In the genomic region with DNA sequence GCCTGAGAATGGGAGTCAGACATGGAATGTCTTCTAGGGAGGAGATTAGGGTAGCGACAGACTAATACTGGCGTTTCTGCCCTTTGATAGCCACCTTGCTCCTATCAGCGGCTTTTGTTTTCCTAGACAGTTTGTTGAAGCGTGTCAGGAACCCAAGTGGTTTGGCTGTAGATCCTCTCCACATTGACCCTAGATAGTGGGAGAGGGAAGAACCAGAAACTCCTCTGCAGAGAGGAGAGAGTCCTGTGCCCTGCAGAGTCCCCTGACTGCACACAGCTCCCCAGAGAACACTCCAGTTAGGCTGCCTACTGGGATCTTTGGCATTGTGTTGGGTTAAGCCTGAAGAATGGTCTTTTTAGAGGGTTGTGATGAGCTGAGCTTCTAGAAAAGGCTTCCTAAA, we compare ENCODE assay signal across 14 cellular contexts. TPM values are rescaled to one million over a fixed set of nuclear protein-coding genes. Genes with fewer than 3 reads are reported as not detected.
DNase-seq lines count a peak whose midpoint lies in the region; ATAC-seq and TF ChIP-seq lines count a peak whose summit lies in the region.
"Had no signal": no experiment of that assay in that cellular context is flagged by ENCODE, and none has a peak within 500 bp of the region (broad histone marks: within the 10 kb centered on the region; RNA-seq: fewer than 3 reads in every experiment).

No MANE protein-coding gene starts in this region.

- H3K4me3 ChIP-seq in esophagus squamous epithelium, result peak overlapping the region in 1 of 4 donors; percentile 16
- no peak overlapping the region for H3K4me3 ChIP-seq in tibial nerve

- H3K27ac ChIP-seq in esophagus squamous epithelium (peak overlapping the region; percentile 7 to 43 (median 29)), tibial nerve (peak overlapping the region in 2 of 4 donors; percentile 19 to 100)

- TF ChIP-seq CTCF in esophagus squamous epithelium (IDR thresholded peaks at IDR 0.05), result no peak
- no peak for TF ChIP-seq CTCF in tibial nerve (IDR thresholded peaks at IDR 0.05)

- peaks cover 56% of the 10 kb centered on the region for H3K4me1 Mint-ChIP-seq in activated CD8-positive, alpha-beta memory T cell treated with anti-CD3 and anti-CD28 coated beads, Interleukin-2, amount 10 ng/mL, durations not matched to agents 7 days and 5 days
- peaks cover 55 to 72% (median 66%) of the 10 kb centered on the region in 3 donors for H3K4me1 Mint-ChIP-seq in T-cell
- H3K4me1 Mint-ChIP-seq in stimulated activated effector memory CD8-positive, alpha-beta T cell treated with anti-CD3 and anti-CD28 coated beads, Interleukin-12 subunit alpha, Interleukin-12 subunit beta, amount 100 ng/mL, for 72 hours, result peaks cover 71% of the 10 kb centered on the region

- CTCF ChIA-PET in activated CD8-positive, alpha-beta memory T cell treated with anti-CD3 and anti-CD28 coated beads, Interleukin-2, amount 10 ng/mL, durations not matched to agents 7 days and 5 days (lab: Charles Lee), result no interaction called here
- CTCF ChIA-PET in T-cell (lab: Charles Lee), result no interaction called here

- H3K4me3 Mint-ChIP-seq in activated CD8-positive, alpha-beta memory T cell treated with anti-CD3 and anti-CD28 coated beads, Interleukin-2, amount 10 ng/mL, durations not matched to agents 7 days and 5 days, result peak overlapping the region; percentile 17
- H3K4me3 Mint-ChIP-seq in T-cell, result peak overlapping the region; percentile 55 to 94 (median 83)
- H3K4me3 Mint-ChIP-seq in stimulated activated effector memory CD8-positive, alpha-beta T cell treated with anti-CD3 and anti-CD28 coated beads, Interleukin-12 subunit alpha, Interleukin-12 subunit beta, amount 100 ng/mL, for 72 hours, result peak overlapping the region; percentile 95

- H3K4me1 ChIP-seq in esophagus squamous epithelium (peaks cover 28 to 72% (median 42%) of the 10 kb centered on the region in 3 donors), tibial nerve (peaks cover 0 to 62% (median 30%) of the 10 kb centered on the region in 4 donors)

- POLR2A ChIA-PET in T-cell (lab: Charles Lee), result interaction anchor here in 1 of 2 donors (0.5 kb wide), 1 partner anchor 50 kb away, joined by 3 read pairs; no protein-coding TSS in a partner anchor

- peaks cover 5% of the 10 kb centered on the region for H3K27me3 Mint-ChIP-seq in activated CD8-positive, alpha-beta memory T cell treated with anti-CD3 and anti-CD28 coated beads, Interleukin-2, amount 10 ng/mL, durations not matched to agents 7 days and 5 days
- H3K27me3 Mint-ChIP-seq in T-cell, result no peaks in the 10 kb centered on the region

- no peaks in the 10 kb centered on the region for H3K9me3 Mint-ChIP-seq in activated CD8-positive, alpha-beta memory T cell treated with anti-CD3 and anti-CD28 coated beads, Interleukin-2, amount 10 ng/mL, durations not matched to agents 7 days and 5 days (ENCODE audit: low read depth)
- no peaks in the 10 kb centered on the region for H3K9me3 Mint-ChIP-seq in T-cell
- no peaks in the 10 kb centered on the region for H3K9me3 Mint-ChIP-seq in stimulated activated effector memory CD8-positive, alpha-beta T cell treated with anti-CD3 and anti-CD28 coated beads, Interleukin-12 subunit alpha, Interleukin-12 subunit beta, amount 100 ng/mL, for 72 hours

- no peak for ATAC-seq in activated CD8-positive, alpha-beta memory T cell treated with anti-CD3 and anti-CD28 coated beads, Interleukin-2, amount 10 ng/mL, durations not matched to agents 7 days and 5 days
- ATAC-seq in T-cell (replicated peaks in 1 of 4), result no peak
- ATAC-seq in stimulated activated effector memory CD8-positive, alpha-beta T cell treated with anti-CD3 and anti-CD28 coated beads, Interleukin-12 subunit alpha, Interleukin-12 subunit beta, amount 100 ng/mL, for 72 hours, result no peak

- H3K36me3 ChIP-seq in esophagus squamous epithelium (peaks cover 17 to 42% (median 17%) of the 10 kb centered on the region in 3 donors), tibial nerve (peaks cover 0 to 39% (median 7%) of the 10 kb centered on the region in 3 donors)

- H3K9me3 ChIP-seq in esophagus squamous epithelium (no peaks in the 10 kb centered on the region), tibial nerve (no peaks in the 10 kb centered on the region)

- H3K27ac Mint-ChIP-seq in activated CD8-positive, alpha-beta memory T cell treated with anti-CD3 and anti-CD28 coated beads, Interleukin-2, amount 10 ng/mL, durations not matched to agents 7 days and 5 days, result peak overlapping the region; percentile 76
- peak overlapping the region; percentile 93 to 94 for H3K27ac Mint-ChIP-seq in T-cell
- H3K27ac Mint-ChIP-seq in stimulated activated effector memory CD8-positive, alpha-beta T cell treated with anti-CD3 and anti-CD28 coated beads, Interleukin-12 subunit alpha, Interleukin-12 subunit beta, amount 100 ng/mL, for 72 hours, result peak overlapping the region; percentile 100

- DNase-seq in activated CD8-positive, alpha-beta memory T cell treated with anti-CD3 and anti-CD28 coated beads, Interleukin-2, amount 10 ng/mL, durations not matched to agents 7 days and 5 days, result no peak
- no peak for DNase-seq in activated CD8-positive, alpha-beta memory T cell treated with anti-CD3 and anti-CD28 coated beads for 24 hours
- DNase-seq in T-cell, result no peak
- no peak for DNase-seq in esophagus squamous epithelium (lab: John Stamatoyannopoulos, UW)
- no peak for DNase-seq in stimulated activated effector memory CD8-positive, alpha-beta T cell treated with anti-CD3 and anti-CD28 coated beads, Interleukin-12 subunit alpha, Interleukin-12 subunit beta, amount 100 ng/mL, for 72 hours (ENCODE audit: low spot score in 2 of 2)
- no peak for DNase-seq in NCI-H2196 treated with DMSO at 0.1 percent for 48 hours (lab: John Stamatoyannopoulos, UW; ENCODE audit: unreplicated experiment)
- no peak for DNase-seq in NCI-H82 treated with DMSO at 0.1 percent for 48 hours (lab: John Stamatoyannopoulos, UW; ENCODE audit: unreplicated experiment)
- DNase-seq in tibial nerve (ENCODE audit: low spot score in 2 of 2), result no peak
- DNase-seq: activated CD4-positive, CD25-positive, alpha-beta regulatory T cell treated with anti-CD3 and anti-CD28 coated beads, Interleukin-2, amount 50 U/mL, for 72 hours; AML-193; central memory CD4-positive, alpha-beta T cell; GOT3; hippocampal formation; NCI-H345 had no signal

- TF ChIP-seq POLR2A in esophagus squamous epithelium (IDR thresholded peaks at IDR 0.05), result no peak
- no peak for TF ChIP-seq POLR2A in tibial nerve (IDR thresholded peaks at IDR 0.05)

- no peaks in the 10 kb centered on the region for H3K27me3 ChIP-seq in esophagus squamous epithelium
- H3K27me3 ChIP-seq in tibial nerve, result no peaks in the 10 kb centered on the region

- no peak for TF ChIP-seq EP300 in tibial nerve (IDR thresholded peaks at IDR 0.05)

- 72 to 74% methylated on average over 4 of the region's 4 CpGs for WGBS in esophagus squamous epithelium, 2 donors
- 88 to 89% methylated on average over 4 of the region's 4 CpGs for WGBS in tibial nerve, 2 donors

- H3K36me3 Mint-ChIP-seq in activated CD8-positive, alpha-beta memory T cell treated with anti-CD3 and anti-CD28 coated beads, Interleukin-2, amount 10 ng/mL, durations not matched to agents 7 days and 5 days, result peaks cover 41% of the 10 kb centered on the region
- H3K36me3 Mint-ChIP-seq in T-cell, result peaks cover 26% of the 10 kb centered on the region
- H3K36me3 Mint-ChIP-seq in stimulated activated effector memory CD8-positive, alpha-beta T cell treated with anti-CD3 and anti-CD28 coated beads, Interleukin-12 subunit alpha, Interleukin-12 subunit beta, amount 100 ng/mL, for 72 hours, result peaks cover 86% of the 10 kb centered on the region

- intact Hi-C loops in esophagus squamous epithelium (cut with DNase I), result no loop called here

RNA-seq across cellular contexts. Expression of gene MEPCE, which starts 2.4 kb away (rescaled TPM):
- 10 to 100 TPM; 42.4 to 50.2 TPM for total RNA-seq in activated CD8-positive, alpha-beta memory T cell treated with anti-CD3 and anti-CD28 coated beads, Interleukin-2, amount 10 ng/mL, durations not matched to agents 7 days and 5 days
- total RNA-seq in T-cell, result 10 to 100 TPM; 50.6 to 63.2 (median 60.3) TPM
- total RNA-seq in esophagus squamous epithelium, result 10 to 100 TPM; 18.0 to 27.7 (median 23.4) TPM
- 10 to 100 TPM; 39.5 to 50.2 (median 46.6) TPM for total RNA-seq in tibial nerve

RNA-seq across cellular contexts. Expression of gene ZCWPW1, which starts 3.5 kb away (rescaled TPM):
- total RNA-seq in activated CD8-positive, alpha-beta memory T cell treated with anti-CD3 and anti-CD28 coated beads, Interleukin-2, amount 10 ng/mL, durations not matched to agents 7 days and 5 days, result 1 to 10 TPM; 2.6 to 3.3 TPM
- total RNA-seq in T-cell (10 to 100 TPM in 3 of 5 donors, 1 to 10 TPM in 2; 6.9 to 13.9 (median 12.0) TPM), esophagus squamous epithelium (1 to 10 TPM in 2 of 4 donors, under 1 TPM in 2; 0.83 to 4.2 (median 1.5) TPM), tibial nerve (1 to 10 TPM; 3.6 to 7.3 (median 4.9) TPM)

RNA-seq across cellular contexts. Expression of gene PPP1R35, which starts 4.2 kb away (rescaled TPM):
- 100 to 1,000 TPM in 1 of 2 experiments, 10 to 100 TPM in 1; 77.6 to 101 TPM for total RNA-seq in activated CD8-positive, alpha-beta memory T cell treated with anti-CD3 and anti-CD28 coated beads, Interleukin-2, amount 10 ng/mL, durations not matched to agents 7 days and 5 days
- total RNA-seq in T-cell, result 100 to 1,000 TPM in 2 of 5 donors, 10 to 100 TPM in 3; 32.8 to 117 (median 98.6) TPM
- 10 to 100 TPM; 18.4 to 28.2 (median 26.4) TPM for total RNA-seq in esophagus squamous epithelium
- total RNA-seq in tibial nerve, result 10 to 100 TPM; 44.3 to 85.8 (median 53.3) TPM

RNA-seq across cellular contexts. Expression of gene SPACDR, which starts 32.0 kb away (rescaled TPM):
- 1 to 10 TPM; 3.8 to 5.0 TPM for total RNA-seq in activated CD8-positive, alpha-beta memory T cell treated with anti-CD3 and anti-CD28 coated beads, Interleukin-2, amount 10 ng/mL, durations not matched to agents 7 days and 5 days
- total RNA-seq in T-cell, result 1 to 10 TPM; 1.3 to 4.0 (median 3.3) TPM
- total RNA-seq in esophagus squamous epithelium, result not detected
- total RNA-seq in tibial nerve, result 1 to 10 TPM in 3 of 4 donors, not detected in 1; 1.5 to 2.1 (median 1.8) TPM

RNA-seq across cellular contexts. Expression of gene TSC22D4, which starts 47.0 kb away (rescaled TPM):
- total RNA-seq in activated CD8-positive, alpha-beta memory T cell treated with anti-CD3 and anti-CD28 coated beads, Interleukin-2, amount 10 ng/mL, durations not matched to agents 7 days and 5 days, result 100 to 1,000 TPM; 128 to 144 TPM
- total RNA-seq in T-cell (100 to 1,000 TPM in 4 of 5 donors, 10 to 100 TPM in 1; 85.2 to 160 (median 148) TPM), esophagus squamous epithelium (10 to 100 TPM; 29.2 to 65.0 (median 33.7) TPM), tibial nerve (100 to 1,000 TPM; 154 to 224 (median 188) TPM)

Comparison
In these comparisons a context has a peak if more than half of its experiments do, and no peak if none do; other contexts are left out.
1. H3K4me3 Mint-ChIP-seq: peak in every context shown above with its lines; median percentile 95 in stimulated activated effector memory CD8-positive, alpha-beta T cell treated with anti-CD3 and anti-CD28 coated beads, Interleukin-12 subunit alpha, Interleukin-12 subunit beta, amount 100 ng/mL, for 72 hours; 83 in T-cell; 17 in activated CD8-positive, alpha-beta memory T cell treated with anti-CD3 and anti-CD28 coated beads, Interleukin-2, amount 10 ng/mL, durations not matched to agents 7 days and 5 days.